12 cellular contexts compared by ENCODE assay signal in the genomic region with DNA sequence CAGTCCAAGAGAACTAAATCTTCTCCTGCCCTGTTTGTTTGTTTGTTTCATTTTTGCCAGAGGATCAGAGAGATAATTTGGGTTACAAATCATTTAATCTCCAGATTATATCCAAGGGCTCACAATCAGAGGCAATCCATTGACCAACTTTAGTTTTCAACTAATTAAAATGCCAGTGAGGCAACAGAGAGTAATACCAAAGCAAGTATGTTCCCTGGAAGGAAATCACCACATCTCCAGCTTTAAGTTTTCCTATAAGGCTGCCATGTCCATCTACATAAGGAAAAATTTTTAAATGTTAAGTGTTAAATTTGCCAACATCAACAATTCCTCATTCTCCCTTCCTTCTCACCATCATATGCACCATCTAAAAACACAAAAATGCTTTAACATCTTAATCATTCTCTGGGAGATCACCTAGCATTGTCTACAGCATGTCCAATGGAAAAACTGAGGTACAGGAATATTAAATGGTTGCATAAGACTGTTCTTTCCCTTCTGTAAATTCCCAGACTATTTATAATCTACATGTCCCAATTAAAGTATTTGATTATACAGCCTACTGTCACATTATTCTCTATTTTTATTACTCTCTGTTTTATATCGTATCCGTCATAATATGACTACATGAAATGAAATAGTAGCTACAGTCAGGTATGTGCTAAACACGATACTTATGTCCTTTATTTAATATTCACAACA. TPM values are rescaled to one million over a fixed set of nuclear protein-coding genes. Genes with fewer than 3 reads are reported as not detected.
A peak's percentile ranks its signal among the peaks of the same experiment; 100 is the strongest.
DNase-seq lines count a peak whose midpoint lies in the region; ATAC-seq and TF ChIP-seq lines count a peak whose summit lies in the region.
"Had no signal": no experiment of that assay in that cellular context is flagged by ENCODE, and none has a peak within 500 bp of the region (broad histone marks: within the 10 kb centered on the region; RNA-seq: fewer than 3 reads in every experiment).

No MANE protein-coding gene starts in this region.

- TF ChIP-seq CTCF in brain (conservative IDR thresholded peaks at IDR 0.05) (no peak), right atrium auricular region (IDR thresholded peaks at IDR 0.05) (no peak)

- peak overlapping the region in 3 of 5 experiments; percentile 14 to 47 (median 14) for H3K27ac Mint-ChIP-seq in brain
- H3K27ac Mint-ChIP-seq in activated naive CD8-positive, alpha-beta T cell treated with anti-CD3 and anti-CD28 coated beads, Interleukin-2, amount 50 U/mL, for 24 hours = no peak overlapping the region
- H3K27ac Mint-ChIP-seq: activated T-cell treated with anti-CD3 and anti-CD28 coated beads, Interleukin-2, amount 50 U/mL, for 24 hours had no signal

- H3K4me1 ChIP-seq in right atrium auricular region = peaks cover 0 to 34% of the 10 kb centered on the region in 2 donors
- peaks cover 15 to 38% (median 18%) of the 10 kb centered on the region in 3 donors for H3K4me1 ChIP-seq in skeletal muscle tissue (ENCODE audit: control insufficient read depth in 3 of 3, insufficient read depth in 3 of 3, low read length in 3 of 3)

- H3K36me3 Mint-ChIP-seq in brain = peaks cover 8% of the 10 kb centered on the region
- H3K36me3 Mint-ChIP-seq in activated naive CD8-positive, alpha-beta T cell treated with anti-CD3 and anti-CD28 coated beads, Interleukin-2, amount 50 U/mL, for 24 hours (ENCODE audit: low read depth) = no peaks in the 10 kb centered on the region

- no peaks in the 10 kb centered on the region for H3K9me3 Mint-ChIP-seq in brain
- H3K9me3 Mint-ChIP-seq in activated naive CD8-positive, alpha-beta T cell treated with anti-CD3 and anti-CD28 coated beads, Interleukin-2, amount 50 U/mL, for 24 hours = no peaks in the 10 kb centered on the region
- H3K9me3 Mint-ChIP-seq: activated T-cell treated with anti-CD3 and anti-CD28 coated beads, Interleukin-2, amount 50 U/mL, for 24 hours had no signal

- H3K9ac ChIP-seq in skeletal muscle tissue (ENCODE audit: low read depth in 1 of 3, low read length in 3 of 3) = no peak overlapping the region

- DNase-seq in EH (ENCODE audit: low read depth) (peak; percentile 26), right atrium auricular region (ENCODE audit: low spot score) (no peak), SW 1271 (lab: John Stamatoyannopoulos, UW) (no peak), mucosa of gallbladder (ENCODE audit: low spot score) (no peak)
- no peak for DNase-seq in activated naive CD8-positive, alpha-beta T cell treated with anti-CD3 and anti-CD28 coated beads, Interleukin-2, amount 50 U/mL, for 24 hours
- DNase-seq: activated T-cell treated with anti-CD3 and anti-CD28 coated beads, Interleukin-2, amount 50 U/mL, for 24 hours; DMS 273 treated with DMSO at 0.1 percent for 48 hours; NCI-H2171 had no signal

- no peaks in the 10 kb centered on the region for H3K36me3 ChIP-seq in right atrium auricular region
- H3K36me3 ChIP-seq in skeletal muscle tissue (ENCODE audit: control insufficient read depth in 3 of 3, insufficient read depth in 3 of 3, low read length in 3 of 3) = no peaks in the 10 kb centered on the region

- peak overlapping the region; percentile 74 to 91 for H3K27ac ChIP-seq in right atrium auricular region
- H3K27ac ChIP-seq in skeletal muscle tissue (ENCODE audit: low read depth, low read length) = peak overlapping the region; percentile 80

- H3K27me3 Mint-ChIP-seq in brain = no peaks in the 10 kb centered on the region
- no peaks in the 10 kb centered on the region for H3K27me3 Mint-ChIP-seq in activated naive CD8-positive, alpha-beta T cell treated with anti-CD3 and anti-CD28 coated beads, Interleukin-2, amount 50 U/mL, for 24 hours
- H3K27me3 Mint-ChIP-seq: activated T-cell treated with anti-CD3 and anti-CD28 coated beads, Interleukin-2, amount 50 U/mL, for 24 hours had no signal

- no peaks in the 10 kb centered on the region for H3K27me3 ChIP-seq in right atrium auricular region
- no peaks in the 10 kb centered on the region for H3K27me3 ChIP-seq in skeletal muscle tissue (ENCODE audit: control insufficient read depth in 3 of 3, insufficient read depth in 3 of 3, low read length in 3 of 3)

- no peak for ATAC-seq in GM21515 (IDR thresholded peaks at IDR 0.05; ENCODE audit: unreplicated experiment)
- no peak for ATAC-seq in activated naive CD8-positive, alpha-beta T cell treated with anti-CD3 and anti-CD28 coated beads, Interleukin-2, amount 50 U/mL, for 24 hours
- ATAC-seq: activated CD4-positive, CD25-positive, alpha-beta regulatory T cell treated with anti-CD3 and anti-CD28 coated beads, Interleukin-2, amount 50 U/mL, for 24 hours had no signal

- H3K9me3 ChIP-seq in right atrium auricular region (no peaks in the 10 kb centered on the region), skeletal muscle tissue (ENCODE audit: control insufficient read depth in 3 of 3, low read length in 3 of 3) (no peaks in the 10 kb centered on the region)

- H3K4me1 Mint-ChIP-seq in brain = peaks cover 31% of the 10 kb centered on the region
- H3K4me1 Mint-ChIP-seq in activated naive CD8-positive, alpha-beta T cell treated with anti-CD3 and anti-CD28 coated beads, Interleukin-2, amount 50 U/mL, for 24 hours = no peaks in the 10 kb centered on the region

- H3K4me3 ChIP-seq in right atrium auricular region = no peak overlapping the region
- peak overlapping the region in 1 of 3 donors; percentile 10 for H3K4me3 ChIP-seq in skeletal muscle tissue (ENCODE audit: low read length in 3 of 3)

- H3K4me3 Mint-ChIP-seq in brain = no peak overlapping the region
- no peak overlapping the region for H3K4me3 Mint-ChIP-seq in activated naive CD8-positive, alpha-beta T cell treated with anti-CD3 and anti-CD28 coated beads, Interleukin-2, amount 50 U/mL, for 24 hours
- H3K4me3 Mint-ChIP-seq: activated T-cell treated with anti-CD3 and anti-CD28 coated beads, Interleukin-2, amount 50 U/mL, for 24 hours had no signal

RNA-seq across cellular contexts. Expression of a gene that starts 14.1 kb away (rescaled TPM):
- 49.6 TPM for polyA plus RNA-seq in brain (ENCODE audit: insufficient read depth, low read depth, low replicate concordance)
- 10 to 100 TPM; 22.3 to 24.3 TPM for total RNA-seq in right atrium auricular region
- 20.4 TPM for total RNA-seq in skeletal muscle tissue
- 65.2 TPM for total RNA-seq in mucosa of gallbladder
